Comparison of ENCODE assay signal across 27 cellular contexts in the genomic region with DNA sequence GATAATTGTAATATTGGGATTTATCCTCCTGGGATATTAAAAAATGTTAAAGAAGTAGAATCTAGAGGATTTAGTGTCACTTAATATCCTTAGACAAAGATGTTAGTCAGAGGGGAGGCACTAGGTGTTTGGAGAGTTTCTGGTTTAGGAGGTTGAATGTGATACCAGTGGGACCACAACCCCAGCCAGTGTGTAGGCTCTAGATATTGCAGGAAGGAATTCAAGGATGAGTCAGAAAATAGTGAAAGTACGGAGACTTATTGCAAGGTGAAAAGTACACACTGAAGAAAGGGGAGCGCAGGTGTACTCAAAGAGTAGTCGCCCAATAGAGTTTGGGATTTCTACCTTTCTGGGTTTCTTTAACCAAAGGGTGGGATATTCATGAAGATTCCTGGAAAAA. TPM values are rescaled to one million over a fixed set of nuclear protein-coding genes. Genes with fewer than 3 reads are reported as not detected.
DNase-seq lines count a peak whose midpoint lies in the region; ATAC-seq and TF ChIP-seq lines count a peak whose summit lies in the region.
"Had no signal": no experiment of that assay in that cellular context is flagged by ENCODE, and none has a peak within 500 bp of the region (broad histone marks: within the 10 kb centered on the region; RNA-seq: fewer than 3 reads in every experiment).

No MANE protein-coding gene starts in this region.

- TF ChIP-seq EP300 in transverse colon (IDR thresholded peaks at IDR 0.05; ENCODE audit: low read depth), result no peak

- H3K27ac ChIP-seq in HUES48 (ENCODE audit: low read depth, low read length) (peak overlapping the region; percentile 83), RWPE2 (ENCODE audit: poor library complexity, severe bottlenecking) (no peak overlapping the region), iPS-20b (ENCODE audit: low read length) (no peak overlapping the region), transverse colon (no peak overlapping the region)
- H3K27ac ChIP-seq: heart right ventricle, left ventricle myocardium inferior had no signal

- H3K4me1 ChIP-seq in HUES48 (ENCODE audit: control insufficient read depth, insufficient read depth, low read length) (peaks cover 25% of the 10 kb centered on the region), RWPE2 (ENCODE audit: insufficient read depth, poor library complexity, severe bottlenecking) (peaks cover 5% of the 10 kb centered on the region), iPS-20b (ENCODE audit: insufficient read depth, low read length) (peaks cover 17% of the 10 kb centered on the region), transverse colon (peaks cover 0 to 14% (median 9%) of the 10 kb centered on the region in 4 donors)

- no peak for DNase-seq in RWPE2 (ENCODE audit: low spot score)
- DNase-seq in stimulated activated effector memory CD8-positive, alpha-beta T cell treated with anti-CD3 and anti-CD28 coated beads, Interleukin-12 subunit alpha, Interleukin-12 subunit beta, amount 100 ng/mL, for 72 hours (ENCODE audit: low spot score in 2 of 2), result no peak
- no peak for DNase-seq in activated CD8-positive, alpha-beta T cell treated with anti-CD3 and anti-CD28 coated beads for 36 hours
- DNase-seq in GM19238 (ENCODE audit: insufficient read length, low spot score), result no peak
- no peak for DNase-seq in transverse colon
- DNase-seq: activated CD4-positive, alpha-beta T cell treated with anti-CD3 and anti-CD28 coated beads, Interleukin-2, amount 50 U/mL, for 4 hours; activated effector memory CD4-positive, alpha-beta T cell treated with Interleukin-2 at 50 U/mL for 16 hours; activated T-cell treated with anti-CD3 and anti-CD28 coated beads for 4 hours; C1 segment of cervical spinal cord; DMS79; effector CD4-positive, alpha-beta T cell; GDM1; H9; heart right ventricle; left ventricle myocardium inferior; midbrain; MM.1S; naive thymus-derived CD8-positive, alpha-beta T cell; NCI-H2029 treated with DMSO at 0.1 percent for 48 hours; NCI-H526 treated with DMSO at 0.1 percent for 48 hours; SIG-M5; T-helper 9 cell had no signal

- peak; percentile 50; the same call in 1 of the 3 replicates for ATAC-seq in RWPE2 (ENCODE audit: low read depth)
- peak; percentile 63 for ATAC-seq in stimulated activated effector memory CD8-positive, alpha-beta T cell treated with anti-CD3 and anti-CD28 coated beads, Interleukin-12 subunit alpha, Interleukin-12 subunit beta, amount 100 ng/mL, for 72 hours
- no peak for ATAC-seq in activated CD8-positive, alpha-beta T cell treated with anti-CD3 and anti-CD28 coated beads for 36 hours
- ATAC-seq: heart right ventricle; naive thymus-derived CD8-positive, alpha-beta T cell; Panc1; WTC11 had no signal

- POLR2A ChIA-PET in activated CD8-positive, alpha-beta T cell treated with anti-CD3 and anti-CD28 coated beads for 36 hours (lab: Charles Lee), result no interaction called here

- peaks cover 11% of the 10 kb centered on the region for H3K27me3 Mint-ChIP-seq in activated CD8-positive, alpha-beta T cell treated with anti-CD3 and anti-CD28 coated beads for 36 hours

- WGBS in transverse colon (ENCODE audit: low coverage in 1 of 2), 2 donors, result 74 to 96% methylated on average over 3 of the region's 3 CpGs

- intact Hi-C loops in activated CD8-positive, alpha-beta T cell treated with anti-CD3 and anti-CD28 coated beads for 36 hours (cut with micrococcal nuclease), result no loop called here
- intact Hi-C loops in transverse colon (cut with DNase I; ENCODE audit: low total_unique reads), result no loop called here

- in situ Hi-C loops in transverse colon (cut with MboI; ENCODE audit: low pct_ligation_motif_present in 1 of 4, low pct_unique_long_range_greater_than_20kb in 1 of 4, low sequenced_read_pairs in 3 of 4), result no loop called here

- no peak overlapping the region for H3K4me3 Mint-ChIP-seq in stimulated activated effector memory CD8-positive, alpha-beta T cell treated with anti-CD3 and anti-CD28 coated beads, Interleukin-12 subunit alpha, Interleukin-12 subunit beta, amount 100 ng/mL, for 72 hours
- H3K4me3 Mint-ChIP-seq in activated CD8-positive, alpha-beta T cell treated with anti-CD3 and anti-CD28 coated beads for 36 hours, result no peak overlapping the region
- H3K4me3 Mint-ChIP-seq: H9; naive thymus-derived CD8-positive, alpha-beta T cell; stimulated activated naive CD8-positive, alpha-beta T cell treated with anti-CD3 and anti-CD28 coated beads, Interleukin-15, Interleukin-2, amounts not matched to agents 100 ng/mL and 50 ng/mL, for 24 hours; WTC11 had no signal

- H3K9ac ChIP-seq in HUES48 (ENCODE audit: low read depth, low read length) (no peak overlapping the region; the same call in 1 of the 2 replicates), iPS-20b (ENCODE audit: low read depth, low read length) (peak overlapping the region; percentile 52; the same call in 1 of the 2 replicates)

- H3K4me1 Mint-ChIP-seq in stimulated activated effector memory CD8-positive, alpha-beta T cell treated with anti-CD3 and anti-CD28 coated beads, Interleukin-12 subunit alpha, Interleukin-12 subunit beta, amount 100 ng/mL, for 72 hours, result no peaks in the 10 kb centered on the region
- H3K4me1 Mint-ChIP-seq in activated CD8-positive, alpha-beta T cell treated with anti-CD3 and anti-CD28 coated beads for 36 hours (ENCODE audit: low read depth), result peaks cover under 1% of the 10 kb centered on the region

- CTCF ChIA-PET in activated CD8-positive, alpha-beta T cell treated with anti-CD3 and anti-CD28 coated beads for 36 hours (lab: Charles Lee), result no interaction called here

- no peaks in the 10 kb centered on the region for H3K36me3 Mint-ChIP-seq in stimulated activated effector memory CD8-positive, alpha-beta T cell treated with anti-CD3 and anti-CD28 coated beads, Interleukin-12 subunit alpha, Interleukin-12 subunit beta, amount 100 ng/mL, for 72 hours
- H3K36me3 Mint-ChIP-seq in activated CD8-positive, alpha-beta T cell treated with anti-CD3 and anti-CD28 coated beads for 36 hours (ENCODE audit: low read depth), result no peaks in the 10 kb centered on the region
- H3K36me3 Mint-ChIP-seq: naive thymus-derived CD8-positive, alpha-beta T cell; WTC11 had no signal

- no peak for TF ChIP-seq CTCF in RWPE2 (IDR thresholded peaks at IDR 0.05; ENCODE audit: poor library complexity, severe bottlenecking)
- TF ChIP-seq CTCF in activated CD8-positive, alpha-beta T cell treated with anti-CD3 and anti-CD28 coated beads for 36 hours (IDR thresholded peaks at IDR 0.05), result no peak
- no peak for TF ChIP-seq CTCF in transverse colon (IDR thresholded peaks at IDR 0.05)

- no peak for TF ChIP-seq POLR2A in transverse colon (IDR thresholded peaks at IDR 0.05)

- H3K9me3 ChIP-seq in HUES48 (ENCODE audit: control insufficient read depth, insufficient read depth, low read length) (no peaks in the 10 kb centered on the region), RWPE2 (ENCODE audit: severe bottlenecking) (no peaks in the 10 kb centered on the region), iPS-20b (ENCODE audit: insufficient read depth, low read depth, low read length) (no peaks in the 10 kb centered on the region), transverse colon (no peaks in the 10 kb centered on the region)
- H3K9me3 ChIP-seq: heart right ventricle, left ventricle myocardium inferior had no signal

- no peaks in the 10 kb centered on the region for H3K9me3 Mint-ChIP-seq in stimulated activated effector memory CD8-positive, alpha-beta T cell treated with anti-CD3 and anti-CD28 coated beads, Interleukin-12 subunit alpha, Interleukin-12 subunit beta, amount 100 ng/mL, for 72 hours
- no peaks in the 10 kb centered on the region for H3K9me3 Mint-ChIP-seq in activated CD8-positive, alpha-beta T cell treated with anti-CD3 and anti-CD28 coated beads for 36 hours
- H3K9me3 Mint-ChIP-seq: H9; naive thymus-derived CD8-positive, alpha-beta T cell; stimulated activated naive CD8-positive, alpha-beta T cell treated with anti-CD3 and anti-CD28 coated beads, Interleukin-15, Interleukin-2, amounts not matched to agents 100 ng/mL and 50 ng/mL, for 24 hours; WTC11 had no signal

- no peak overlapping the region for H3K27ac Mint-ChIP-seq in stimulated activated effector memory CD8-positive, alpha-beta T cell treated with anti-CD3 and anti-CD28 coated beads, Interleukin-12 subunit alpha, Interleukin-12 subunit beta, amount 100 ng/mL, for 72 hours
- H3K27ac Mint-ChIP-seq in activated CD8-positive, alpha-beta T cell treated with anti-CD3 and anti-CD28 coated beads for 36 hours, result no peak overlapping the region
- H3K27ac Mint-ChIP-seq: stimulated activated naive CD8-positive, alpha-beta T cell treated with anti-CD3 and anti-CD28 coated beads, Interleukin-15, Interleukin-2, amounts not matched to agents 100 ng/mL and 50 ng/mL, for 24 hours had no signal

- 0 out of 2 replicates have a peak overlapping the region, but pooled peaks have one; percentile 27 for H3K4me3 ChIP-seq in HUES48 (ENCODE audit: low read depth, low read length)
- H3K4me3 ChIP-seq in RWPE2 (ENCODE audit: severe bottlenecking), result no peak overlapping the region
- no peak overlapping the region for H3K4me3 ChIP-seq in iPS-20b (ENCODE audit: low read length)
- H3K4me3 ChIP-seq in transverse colon, result no peak overlapping the region
- H3K4me3 ChIP-seq: heart right ventricle, left ventricle myocardium inferior had no signal

- H3K36me3 ChIP-seq in HUES48 (ENCODE audit: control insufficient read depth, insufficient read depth, low read length) (no peaks in the 10 kb centered on the region), RWPE2 (ENCODE audit: low read depth) (no peaks in the 10 kb centered on the region), iPS-20b (ENCODE audit: insufficient read depth, low read depth, low read length) (no peaks in the 10 kb centered on the region), transverse colon (no peaks in the 10 kb centered on the region)
- H3K36me3 ChIP-seq: heart right ventricle, left ventricle myocardium inferior had no signal

- H3K27me3 ChIP-seq in HUES48 (ENCODE audit: control insufficient read depth, insufficient read depth, low read length), result no peaks in the 10 kb centered on the region
- no peaks in the 10 kb centered on the region for H3K27me3 ChIP-seq in RWPE2 (ENCODE audit: insufficient read depth, poor library complexity, severe bottlenecking)
- H3K27me3 ChIP-seq in iPS-20b (ENCODE audit: insufficient read depth, low read length), result no peaks in the 10 kb centered on the region
- no peaks in the 10 kb centered on the region for H3K27me3 ChIP-seq in transverse colon

RNA-seq across cellular contexts. Expression of a gene that starts 5.7 kb away (rescaled TPM):
- total RNA-seq in activated CD8-positive, alpha-beta T cell treated with anti-CD3 and anti-CD28 coated beads for 36 hours, result 10 to 100 TPM; 20.4 to 23.0 TPM
- 10 to 100 TPM; 13.7 to 53.9 (median 51.8) TPM for total RNA-seq in transverse colon

RNA-seq across cellular contexts. Expression of a gene that starts 54.9 kb away (rescaled TPM):
- total RNA-seq in activated CD8-positive, alpha-beta T cell treated with anti-CD3 and anti-CD28 coated beads for 36 hours, result 10 to 100 TPM; 40.6 to 44.3 TPM
- 100 to 1,000 TPM in 1 of 4 donors, 10 to 100 TPM in 3; 18.9 to 117 (median 22.7) TPM for total RNA-seq in transverse colon
